Comparison of ENCODE assay signal across 8 cellular contexts in the genomic region with DNA sequence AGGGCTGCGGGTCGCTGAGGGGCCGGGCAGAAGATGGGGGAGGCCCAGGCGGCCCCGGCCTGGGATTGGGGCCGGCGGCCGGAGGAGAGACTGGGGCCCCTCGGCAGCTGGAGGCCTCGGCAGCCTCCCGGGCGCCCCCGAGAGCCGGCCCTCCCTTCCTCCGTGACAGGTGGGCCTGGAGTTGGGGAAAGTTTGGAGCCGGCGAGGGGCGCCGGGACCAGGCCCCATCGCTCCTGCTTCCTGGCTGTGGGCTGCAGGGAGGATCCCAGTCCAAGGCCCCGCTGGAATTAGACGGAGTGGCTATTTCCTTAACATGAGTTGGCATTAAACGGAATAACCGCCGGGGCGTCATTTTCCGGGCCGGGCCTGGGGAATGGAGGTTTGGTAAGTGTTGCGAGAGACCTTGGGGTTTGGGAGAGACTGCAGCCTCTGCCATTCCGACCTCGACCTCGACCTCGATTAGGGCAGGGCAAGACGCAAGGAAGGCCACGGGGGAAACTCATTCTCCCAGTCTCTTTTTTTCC. TPM values are rescaled to one million over a fixed set of nuclear protein-coding genes. Genes with fewer than 3 reads are reported as not detected.
DNase-seq lines count a peak whose midpoint lies in the region; ATAC-seq and TF ChIP-seq lines count a peak whose summit lies in the region.
"Not testable (repeated sequence)": the region's sequence is repeated elsewhere in the genome, so short reads cannot be mapped to it uniquely, and the experiment has no call there.

No MANE protein-coding gene starts in this region.

- ATAC-seq in GM19467 (IDR thresholded peaks at IDR 0.05; ENCODE audit: unreplicated experiment), result peak; percentile 19

- DNase-seq in AG10803 (ENCODE audit: low read depth), result peak; percentile 37
- peak; percentile 36 for DNase-seq in LHCN-M2 (ENCODE audit: low read depth)
- peak in 3 of 5 experiments; percentile 16 to 48 (median 28) for DNase-seq in T-helper 2 cell
- DNase-seq in activated naive CD8-positive, alpha-beta T cell treated with anti-CD3 and anti-CD28 coated beads for 36 hours, result peak; percentile 38
- peak; percentile 13 for DNase-seq in fibroblast of pulmonary artery (ENCODE audit: low read depth)
- peak; percentile 31 for DNase-seq in stimulated activated CD4-positive, alpha-beta T cell treated with anti-CD3 and anti-CD28 coated beads, Interleukin-4, amount 100 ng/mL, for 1 hour

- peaks cover 25% of the 10 kb centered on the region for H3K4me1 Mint-ChIP-seq in activated naive CD8-positive, alpha-beta T cell treated with anti-CD3 and anti-CD28 coated beads for 36 hours

- H3K27ac Mint-ChIP-seq in activated naive CD8-positive, alpha-beta T cell treated with anti-CD3 and anti-CD28 coated beads for 36 hours, result peak overlapping the region; percentile 90

- H3K27me3 Mint-ChIP-seq in activated naive CD8-positive, alpha-beta T cell treated with anti-CD3 and anti-CD28 coated beads for 36 hours, result not testable (repeated sequence)

- peak overlapping the region; percentile 91 for H3K4me3 Mint-ChIP-seq in activated naive CD8-positive, alpha-beta T cell treated with anti-CD3 and anti-CD28 coated beads for 36 hours

- H3K4me3 ChIP-seq in AG10803 (ENCODE audit: low read length), result peak overlapping the region; percentile 76
- H3K4me3 ChIP-seq in fibroblast of pulmonary artery (replicated peaks; ENCODE audit: low read depth, low read length), result peak overlapping the region; percentile 68
- peak overlapping the region; percentile 59 for H3K4me3 ChIP-seq in mononuclear cell (ENCODE audit: low read length)

- H3K9me3 ChIP-seq in mononuclear cell (ENCODE audit: low read depth, low read length), result not testable (repeated sequence)

- peaks cover 11% of the 10 kb centered on the region for H3K36me3 Mint-ChIP-seq in activated naive CD8-positive, alpha-beta T cell treated with anti-CD3 and anti-CD28 coated beads for 36 hours

- TF ChIP-seq CTCF in AG10803 (conservative IDR thresholded peaks at IDR 0.05; ENCODE audit: low read length); fibroblast of pulmonary artery (IDR thresholded peaks at IDR 0.05; ENCODE audit: low read length, missing control alignments): not testable (repeated sequence)

- not testable (repeated sequence) for H3K27me3 ChIP-seq in mononuclear cell (ENCODE audit: insufficient read depth, low read length)

- peaks cover 19% of the 10 kb centered on the region for H3K4me1 ChIP-seq in mononuclear cell (ENCODE audit: insufficient read depth, low read length)

- H3K9me3 Mint-ChIP-seq in activated naive CD8-positive, alpha-beta T cell treated with anti-CD3 and anti-CD28 coated beads for 36 hours, result not testable (repeated sequence)

RNA-seq across cellular contexts. Expression of a gene that starts 55.5 kb away (rescaled TPM):
- 49.5 and 62.6 TPM in 2 replicates for total RNA-seq in LHCN-M2 (2014; rRNA removed)
- 18.8 TPM for polyA plus RNA-seq in LHCN-M2 (2012)
- 10 to 100 TPM; 57.3 to 59.8 TPM for total RNA-seq in activated naive CD8-positive, alpha-beta T cell treated with anti-CD3 and anti-CD28 coated beads for 36 hours
- total RNA-seq in mononuclear cell, result 8.0 TPM

Comparison
In these comparisons a context has a peak if more than half of its experiments do, and no peak if none do; other contexts are left out.
1. Peak in every context shown above with its lines: DNase-seq, ATAC-seq and H3K4me3 ChIP-seq.